Comparison of ENCODE assay signal across 8 cellular contexts in genomic region chr14:103334644-103335603, GRCh38. TPM values are rescaled to one million over a fixed set of nuclear protein-coding genes. Genes with fewer than 3 reads are reported as not detected.
DNase-seq lines count a peak whose midpoint lies in the region; ATAC-seq lines count a peak whose summit lies in the region.

No MANE protein-coding gene starts in this region.

- DNase-seq in NCI-H526 (lab: John Stamatoyannopoulos, UW), result peak; percentile 31 to 74
- no peak for DNase-seq in NCI-H526 treated with DMSO at 0.1 percent for 48 hours (lab: John Stamatoyannopoulos, UW)
- peak; percentile 47 for DNase-seq in OCI-M1 (lab: John Stamatoyannopoulos, UW)
- DNase-seq in activated T-helper 1 cell treated with anti-CD3 and anti-CD28 coated beads, Interleukin-12 subunit alpha, Interleukin-12 subunit beta, Interleukin-2, Interleukin-4 antibody, amounts not matched to agents 30 ng/mL and 10 ng/mL and 1 ng/mL, durations not matched to agents 14 hours and 24 hours and 36 hours (ENCODE audit: low spot score), result peak; percentile 62
- peak; percentile 59 for DNase-seq in fibroblast of gingiva (ENCODE audit: low read depth)
- DNase-seq in naive B cell, result peak; percentile 75
- peak; percentile 58 for DNase-seq in stimulated activated CD8-positive, alpha-beta memory T cell treated with anti-CD3 and anti-CD28 coated beads, Interleukin-7, amount 100 ng/mL, for 24 hours (ENCODE audit: low read depth)

- ATAC-seq in HG03039 (IDR thresholded peaks at IDR 0.05; ENCODE audit: unreplicated experiment), result peak; percentile 22
- peak; percentile 24 to 26 for ATAC-seq in naive B cell (ENCODE audit: low read depth in 2 of 2)

- intact Hi-C loops in activated T-helper 1 cell treated with anti-CD3 and anti-CD28 coated beads, Interleukin-12 subunit alpha, Interleukin-12 subunit beta, Interleukin-2, Interleukin-4 antibody, amounts not matched to agents 30 ng/mL and 10 ng/mL and 1 ng/mL, durations not matched to agents 14 hours and 24 hours and 36 hours (cut with micrococcal nuclease), result loop anchor here (1.0 to 10.0 kb wide), 11 partner anchors 9 to 1198 kb away; partner anchors contain the start of genes BAG5, CINP, CKB and COA8

- H3K4me3 Mint-ChIP-seq in activated T-helper 1 cell treated with anti-CD3 and anti-CD28 coated beads, Interleukin-12 subunit alpha, Interleukin-12 subunit beta, Interleukin-2, Interleukin-4 antibody, amounts not matched to agents 30 ng/mL and 10 ng/mL and 1 ng/mL, durations not matched to agents 14 hours and 24 hours and 36 hours, result peak overlapping the region; percentile 90
- H3K4me3 Mint-ChIP-seq in naive B cell, result peak overlapping the region; percentile 84 to 99 (median 96)

- H3K27me3 Mint-ChIP-seq in activated T-helper 1 cell treated with anti-CD3 and anti-CD28 coated beads, Interleukin-12 subunit alpha, Interleukin-12 subunit beta, Interleukin-2, Interleukin-4 antibody, amounts not matched to agents 30 ng/mL and 10 ng/mL and 1 ng/mL, durations not matched to agents 14 hours and 24 hours and 36 hours (ENCODE audit: insufficient read depth), result peaks cover 5% of the 10 kb centered on the region
- H3K27me3 Mint-ChIP-seq in naive B cell, result peaks cover 0 to 4% (median 0%) of the 10 kb centered on the region in 3 donors

- H3K36me3 Mint-ChIP-seq in activated T-helper 1 cell treated with anti-CD3 and anti-CD28 coated beads, Interleukin-12 subunit alpha, Interleukin-12 subunit beta, Interleukin-2, Interleukin-4 antibody, amounts not matched to agents 30 ng/mL and 10 ng/mL and 1 ng/mL, durations not matched to agents 14 hours and 24 hours and 36 hours (ENCODE audit: low read depth), result peaks cover 47% of the 10 kb centered on the region
- H3K36me3 Mint-ChIP-seq in naive B cell, result peaks cover 27 to 32% of the 10 kb centered on the region in 2 donors

- peaks cover 43% of the 10 kb centered on the region for H3K4me1 Mint-ChIP-seq in activated T-helper 1 cell treated with anti-CD3 and anti-CD28 coated beads, Interleukin-12 subunit alpha, Interleukin-12 subunit beta, Interleukin-2, Interleukin-4 antibody, amounts not matched to agents 30 ng/mL and 10 ng/mL and 1 ng/mL, durations not matched to agents 14 hours and 24 hours and 36 hours (ENCODE audit: low read depth)
- peaks cover 22 to 42% (median 23%) of the 10 kb centered on the region in 3 donors for H3K4me1 Mint-ChIP-seq in naive B cell

- peak overlapping the region; percentile 81 for H3K27ac Mint-ChIP-seq in activated T-helper 1 cell treated with anti-CD3 and anti-CD28 coated beads, Interleukin-12 subunit alpha, Interleukin-12 subunit beta, Interleukin-2, Interleukin-4 antibody, amounts not matched to agents 30 ng/mL and 10 ng/mL and 1 ng/mL, durations not matched to agents 14 hours and 24 hours and 36 hours
- H3K27ac Mint-ChIP-seq in naive B cell, result peak overlapping the region; percentile 96 to 99 (median 98)

- H3K9me3 Mint-ChIP-seq in activated T-helper 1 cell treated with anti-CD3 and anti-CD28 coated beads, Interleukin-12 subunit alpha, Interleukin-12 subunit beta, Interleukin-2, Interleukin-4 antibody, amounts not matched to agents 30 ng/mL and 10 ng/mL and 1 ng/mL, durations not matched to agents 14 hours and 24 hours and 36 hours, result no peaks in the 10 kb centered on the region
- no peaks in the 10 kb centered on the region for H3K9me3 Mint-ChIP-seq in naive B cell

RNA-seq across cellular contexts. Expression of gene EIF5, which starts 0.9 kb away (rescaled TPM):
- total RNA-seq in activated T-helper 1 cell treated with anti-CD3 and anti-CD28 coated beads, Interleukin-12 subunit alpha, Interleukin-12 subunit beta, Interleukin-2, Interleukin-4 antibody, amounts not matched to agents 30 ng/mL and 10 ng/mL and 1 ng/mL, durations not matched to agents 14 hours and 24 hours and 36 hours, result 279 and 292 TPM in 2 replicates
- 100 to 1,000 TPM; 419 to 531 (median 455) TPM for polyA plus RNA-seq in naive B cell (ENCODE audit: low read depth in 6 of 6)

RNA-seq across cellular contexts. Expression of gene MARK3, which starts 50.3 kb away (rescaled TPM):
- 89.6 and 90.6 TPM in 2 replicates for total RNA-seq in activated T-helper 1 cell treated with anti-CD3 and anti-CD28 coated beads, Interleukin-12 subunit alpha, Interleukin-12 subunit beta, Interleukin-2, Interleukin-4 antibody, amounts not matched to agents 30 ng/mL and 10 ng/mL and 1 ng/mL, durations not matched to agents 14 hours and 24 hours and 36 hours
- 10 to 100 TPM; 31.4 to 61.4 (median 34.6) TPM for polyA plus RNA-seq in naive B cell (ENCODE audit: low read depth in 6 of 6)
